Comparison of ENCODE assay signal across 1 cellular context in the genomic region with DNA sequence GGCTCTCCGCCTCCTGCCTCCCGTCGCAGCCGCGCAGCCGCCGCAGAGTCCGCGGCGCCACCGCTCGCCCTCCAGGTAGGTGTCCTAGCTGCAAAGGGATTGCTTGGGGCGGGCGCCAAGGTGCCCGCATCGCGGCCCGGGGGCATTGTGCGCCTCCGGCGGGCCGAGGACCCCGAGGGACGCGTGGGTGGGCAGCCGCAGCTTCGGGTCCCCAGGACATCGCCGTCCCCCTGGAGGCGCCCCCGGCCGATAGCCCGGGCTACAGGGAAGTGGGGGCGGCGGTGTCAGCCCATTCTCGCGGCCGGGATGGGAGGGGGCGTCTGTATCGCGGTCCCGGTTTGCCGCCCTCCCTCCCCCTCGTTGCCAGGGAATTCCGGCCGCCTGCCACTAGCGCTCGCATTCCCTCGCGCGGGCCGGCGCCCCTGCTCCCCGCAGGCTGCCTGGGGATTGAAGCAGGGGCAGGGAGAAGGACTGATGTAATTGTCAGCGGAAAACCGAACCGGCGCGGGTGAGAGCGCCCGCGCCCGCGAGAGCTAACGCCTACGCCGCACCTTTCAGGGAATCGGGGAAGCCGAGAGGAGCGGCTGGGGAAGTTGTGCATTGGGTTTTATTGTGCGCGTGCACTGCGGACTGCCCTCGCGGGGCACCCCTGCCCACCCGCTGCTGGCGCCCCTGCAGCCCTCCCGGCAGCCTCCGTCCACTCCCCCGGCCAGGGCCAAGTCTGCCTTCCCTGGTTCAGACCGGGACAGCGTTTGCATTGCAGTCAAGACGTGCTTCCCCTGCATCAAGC.
TF ChIP-seq lines count a peak whose summit lies in the region.

No MANE protein-coding gene starts in this region.

TF ChIP-seq in H1, 55 proteins besides CTCF, POLR2A, EP300 and RAD21:
- peak; percentile 89 for TF ChIP-seq ASH2L (IDR thresholded peaks at IDR 0.05; ENCODE audit: low read length)
- TF ChIP-seq HDAC2 (IDR thresholded peaks at IDR 0.05; ENCODE audit: borderline replicate concordance in 1 of 2, low read depth in 2 of 2, low read length in 2 of 2) = peak; percentile 33 to 38; a peak in 1 of 4 replicates
- TF ChIP-seq RNF2 (IDR thresholded peaks at IDR 0.05; ENCODE audit: borderline replicate concordance, low read depth, low read length, missing control alignments, poor library complexity, severe bottlenecking) = peak; percentile 32
- TF ChIP-seq TEAD4 (IDR thresholded peaks at IDR 0.05; ENCODE audit: low read depth, low read length) = peak; percentile 40; the same call in 1 of the 2 replicates
- peak; percentile 56 for TF ChIP-seq PHF8 (conservative IDR thresholded peaks at IDR 0.05; ENCODE audit: low read depth, low read length)
- TF ChIP-seq BACH1 (IDR thresholded peaks at IDR 0.05; ENCODE audit: low read length) = 0 out of 2 replicates have a peak, but pooled peaks have one; percentile 17
- no peak for TF ChIP-seq CTBP2 (IDR thresholded peaks at IDR 0.05; ENCODE audit: borderline replicate concordance, insufficient read depth, insufficient read length, low read length)
- TF ChIP-seq CEBPB (IDR thresholded peaks at IDR 0.05; ENCODE audit: low read depth, low read length) = no peak
- TF ChIP-seq, protein P1, sequence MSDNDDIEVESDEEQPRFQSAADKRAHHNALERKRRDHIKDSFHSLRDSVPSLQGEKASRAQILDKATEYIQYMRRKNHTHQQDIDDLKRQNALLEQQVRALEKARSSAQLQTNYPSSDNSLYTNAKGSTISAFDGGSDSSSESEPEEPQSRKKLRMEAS (IDR thresholded peaks at IDR 0.05) = 0 out of 2 replicates have a peak, but pooled peaks have one; percentile 8
- TF ChIP-seq TBP (IDR thresholded peaks at IDR 0.05; ENCODE audit: low read depth, low read length) = no peak
- 0 out of 2 replicates have a peak, but pooled peaks have one; percentile 1 for TF ChIP-seq SUZ12 (IDR thresholded peaks at IDR 0.05; ENCODE audit: low read length)
- TF ChIP-seq SIN3A (conservative IDR thresholded peaks at IDR 0.05 in 1 of 2, IDR thresholded peaks at IDR 0.05 in 1 of 2; ENCODE audit: low read depth in 1 of 2, low read length in 2 of 2) = peak in 1 of 2 experiments; percentile 58; a peak in 1 of 4 replicates
- no peak for TF ChIP-seq SP4 (IDR thresholded peaks at IDR 0.05; ENCODE audit: low read length)
- TF ChIP-seq KDM4A (IDR thresholded peaks at IDR 0.05; ENCODE audit: low read depth, low read length, severe bottlenecking) = peak; percentile 97
- peak; percentile 68; the same call in 1 of the 2 replicates for TF ChIP-seq RBBP5 (IDR thresholded peaks at IDR 0.05; ENCODE audit: borderline replicate concordance, low read depth, low read length)
